ENCODE assay signal across 28 cellular contexts in the genomic region with DNA sequence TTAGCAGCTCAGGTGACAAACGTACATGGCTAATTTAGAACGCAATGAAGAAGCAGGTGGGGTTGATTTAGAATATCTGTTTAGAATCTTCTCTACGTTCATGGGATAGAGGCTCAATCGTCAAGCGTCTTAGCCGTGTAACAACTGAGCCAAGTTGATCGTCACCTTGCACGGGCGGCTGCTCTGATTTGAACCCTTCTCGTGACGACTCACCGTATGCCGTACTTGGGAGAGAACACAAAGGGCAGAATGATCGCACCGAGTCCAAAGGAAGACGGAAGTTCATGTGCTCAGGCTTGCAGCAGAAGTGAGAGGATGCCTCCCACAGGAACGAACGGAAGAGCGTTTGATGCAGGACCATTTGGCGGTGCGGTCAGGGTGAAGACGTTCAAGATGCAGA.
"Had no signal": no experiment of that assay in that cellular context is flagged by ENCODE, and none has a peak within 500 bp of the region (broad histone marks: within the 10 kb centered on the region; RNA-seq: fewer than 3 reads in every experiment).

No MANE protein-coding gene starts in this region.

- H3K36me3 ChIP-seq: colonic mucosa, esophagus muscularis mucosa, gastroesophageal sphincter, heart left ventricle, left lung, neutrophil, pancreas, prostate gland, right atrium auricular region, stomach, thyroid gland had no signal

- H3K4me3 Mint-ChIP-seq: dendritic cell treated with granulocyte-macrophage colony-stimulating factor and Interleukin-4, amounts not matched to agents 40 ng/mL and 50 ng/mL, for 4 days; endodermal cell; naive thymus-derived CD4-positive, alpha-beta T cell; nephron progenitor cell; stimulated activated effector memory CD8-positive, alpha-beta T cell treated with anti-CD3 and anti-CD28 coated beads, Interleukin-12 subunit alpha, Interleukin-12 subunit beta, amount 100 ng/mL, for 72 hours had no signal

- H3K4me3 ChIP-seq: colonic mucosa, esophagus muscularis mucosa, gastroesophageal sphincter, heart left ventricle, hepatocyte, left lung, pancreas, prostate gland, right atrium auricular region, smooth muscle cell, stomach, thyroid gland had no signal

- H3K27me3 Mint-ChIP-seq: dendritic cell treated with granulocyte-macrophage colony-stimulating factor and Interleukin-4, amounts not matched to agents 40 ng/mL and 50 ng/mL, for 4 days had no signal

- FAIRE-seq: endothelial cell of umbilical vein, pancreas had no signal

- H3K9me3 Mint-ChIP-seq: dendritic cell treated with granulocyte-macrophage colony-stimulating factor and Interleukin-4, amounts not matched to agents 40 ng/mL and 50 ng/mL, for 4 days; endodermal cell; nephron progenitor cell had no signal

- H3K27me3 ChIP-seq: colonic mucosa, esophagus muscularis mucosa, foreskin keratinocyte, hepatocyte, neutrophil, pancreas, right atrium auricular region, thyroid gland had no signal

- H3K9me3 ChIP-seq: colonic mucosa, left lung, neutrophil, pancreas, prostate gland, right atrium auricular region, thyroid gland had no signal

- H3K4me1 ChIP-seq: colonic mucosa, esophagus muscularis mucosa, foreskin keratinocyte, gastroesophageal sphincter, heart left ventricle, left lung, pancreas, prostate gland, right atrium auricular region, stomach, thyroid gland had no signal

- DNase-seq: colonic mucosa; effector CD8-positive, alpha-beta T cell; endodermal cell; foreskin keratinocyte; left cardiac atrium; left lung; mesendoderm; midbrain; naive thymus-derived CD4-positive, alpha-beta T cell; nephron progenitor cell; pancreas; stimulated activated CD4-positive, alpha-beta T cell treated with anti-CD3 and anti-CD28 coated beads, Interleukin-2, amount 100 ng/mL, for 24 hours; stimulated activated CD4-positive, alpha-beta T cell treated with anti-CD3 and anti-CD28 coated beads, Interleukin-4, amount 100 ng/mL, for 24 hours; stimulated activated naive CD4-positive, alpha-beta T cell treated with Interleukin-2 at 50 U/mL for 16 hours; stomach; thyroid gland; trophoblast cell had no signal

- H3K36me3 Mint-ChIP-seq: naive thymus-derived CD4-positive, alpha-beta T cell; stimulated activated effector memory CD8-positive, alpha-beta T cell treated with anti-CD3 and anti-CD28 coated beads, Interleukin-12 subunit alpha, Interleukin-12 subunit beta, amount 100 ng/mL, for 72 hours had no signal

- H3K4me1 Mint-ChIP-seq: endodermal cell; stimulated activated effector memory CD8-positive, alpha-beta T cell treated with anti-CD3 and anti-CD28 coated beads, Interleukin-12 subunit alpha, Interleukin-12 subunit beta, amount 100 ng/mL, for 72 hours had no signal

- H3K27ac ChIP-seq: colonic mucosa, esophagus muscularis mucosa, foreskin keratinocyte, gastroesophageal sphincter, heart left ventricle, hepatocyte, left lung, neutrophil, pancreas, prostate gland, right atrium auricular region, stomach, thyroid gland had no signal

- H3K4me2 ChIP-seq: hepatocyte, smooth muscle cell had no signal

- H3K27ac Mint-ChIP-seq: dendritic cell treated with granulocyte-macrophage colony-stimulating factor and Interleukin-4, amounts not matched to agents 40 ng/mL and 50 ng/mL, for 4 days; endodermal cell; naive thymus-derived CD4-positive, alpha-beta T cell; nephron progenitor cell; stimulated activated effector memory CD8-positive, alpha-beta T cell treated with anti-CD3 and anti-CD28 coated beads, Interleukin-12 subunit alpha, Interleukin-12 subunit beta, amount 100 ng/mL, for 72 hours had no signal
